In the genomic region with DNA sequence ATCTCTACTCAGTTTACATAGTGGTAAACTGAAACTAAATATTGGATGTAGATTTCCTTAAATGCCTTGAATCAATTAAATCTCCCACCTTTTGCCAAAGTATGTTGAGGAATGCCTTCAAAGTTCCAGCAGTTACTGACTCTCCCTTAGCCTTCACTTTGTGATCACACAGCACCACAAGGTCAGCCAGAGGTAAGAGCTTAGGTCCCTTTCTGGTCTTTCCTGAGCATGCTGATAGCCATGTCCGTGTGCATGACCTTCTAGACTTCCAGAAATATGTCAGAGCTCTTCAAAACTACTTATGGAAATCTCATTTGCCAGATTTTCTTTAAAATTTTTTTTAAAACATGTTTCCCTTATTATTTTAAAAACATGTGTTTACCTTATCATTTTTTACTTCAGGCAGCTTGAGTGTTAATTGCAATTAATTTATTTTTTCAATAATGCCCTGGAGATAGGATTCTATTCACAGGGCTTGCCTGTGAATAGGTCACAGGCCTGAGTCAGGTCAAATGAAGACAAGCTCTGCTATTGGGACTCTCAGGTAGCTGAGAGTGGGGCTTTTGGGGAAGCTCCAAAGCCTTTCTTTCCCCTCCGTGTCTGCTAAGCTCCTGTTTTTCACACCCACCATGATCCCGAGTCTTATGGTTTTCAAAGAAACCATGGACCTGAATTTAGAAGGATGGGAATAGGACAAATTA, we compare ENCODE assay signal across 25 cellular contexts.
DNase-seq lines count a peak whose midpoint lies in the region; ATAC-seq, FAIRE-seq and TF ChIP-seq lines count a peak whose summit lies in the region.
"Had no signal": no experiment of that assay in that cellular context is flagged by ENCODE, and none has a peak within 500 bp of the region (broad histone marks: within the 10 kb centered on the region; RNA-seq: fewer than 3 reads in every experiment).

No MANE protein-coding gene starts in this region.

- no peaks in the 10 kb centered on the region for H4K20me1 ChIP-seq in HepG2 (ENCODE audit: insufficient read depth, low read length)
- H4K20me1 ChIP-seq: BLaER1 treated with 17β-estradiol and CSF1 and Interleukin-3, amounts not matched to agents 10 nM and 100 nM had no signal

- POLR2A ChIA-PET in HepG2 (lab: Yijun Ruan, JAX) = no interaction called here

- H3K4me2 ChIP-seq in HepG2 (ENCODE audit: low read depth, low read length) = no peak overlapping the region
- H3K4me2 ChIP-seq: A549; BLaER1 treated with 17β-estradiol and CSF1 and Interleukin-3, amounts not matched to agents 10 nM and 100 nM had no signal

- intact Hi-C loops in Right ventricle myocardium inferior (cut with DNase I) (no loop called here), right cardiac atrium (cut with DNase I) (no loop called here), heart right ventricle (cut with DNase I) (no loop called here), HepG2 (cut with micrococcal nuclease; ENCODE audit: unreplicated experiment) (no loop called here)

- FAIRE-seq in HepG2 (lab: Jason Lieb, UNC) = no peak
- FAIRE-seq: A549, D721Med, GM12878, H1 had no signal

- CTCF ChIA-PET in HepG2 (lab: Yijun Ruan, JAX; ENCODE audit: low intra/inter-chr PET ratio, low total read pairs) = no interaction called here

- H3K4me3 ChIP-seq in right cardiac atrium (ENCODE audit: low read length) (no peak overlapping the region), fibroblast of the aortic adventitia (ENCODE audit: low read depth, low read length) (no peak overlapping the region), heart right ventricle (no peak overlapping the region), HepG2 (replicated peaks in 1 of 3; ENCODE audit: insufficient read depth in 1 of 3, low read depth in 2 of 3, low read length in 3 of 3) (no peak overlapping the region)
- H3K4me3 ChIP-seq: A549; BLaER1 treated with 17β-estradiol and CSF1 and Interleukin-3, amounts not matched to agents 10 nM and 100 nM; GM12878; GM23248 had no signal

- TF ChIP-seq CTCF in fibroblast of the aortic adventitia (IDR thresholded peaks at IDR 0.05; ENCODE audit: insufficient read depth, low read length) (no peak), heart right ventricle (IDR thresholded peaks at IDR 0.05) (no peak), HepG2 (CRISPR knock-in tag; IDR thresholded peaks at IDR 0.05) (no peak)

- in situ Hi-C loops in HepG2 (cut with HindIII; ENCODE audit: extremely low pct_ligation_motif_present, low pct_unique_long_range_greater_than_20kb) = no loop called here

- H3K79me2 ChIP-seq in HepG2 (ENCODE audit: insufficient read depth, low read length) = no peaks in the 10 kb centered on the region

- H2AFZ ChIP-seq in HepG2 (ENCODE audit: low read length) = no peak overlapping the region
- H2AFZ ChIP-seq: GM23248 had no signal

- H3K36me3 ChIP-seq in heart right ventricle (no peaks in the 10 kb centered on the region), HepG2 (replicated peaks in 1 of 2; ENCODE audit: control insufficient read depth in 1 of 2, insufficient read depth in 2 of 2, low read length in 2 of 2) (no peaks in the 10 kb centered on the region)
- H3K36me3 ChIP-seq: BE2C; BLaER1 treated with 17β-estradiol and CSF1 and Interleukin-3, amounts not matched to agents 10 nM and 100 nM had no signal

- no peak overlapping the region for H3K9ac ChIP-seq in HepG2 (ENCODE audit: insufficient read depth, low read depth, low read length)
- H3K9ac ChIP-seq: BLaER1 treated with 17β-estradiol and CSF1 and Interleukin-3, amounts not matched to agents 10 nM and 100 nM; GM23248 had no signal

- TF ChIP-seq RAD21 in HepG2 (CRISPR knock-in tag; IDR thresholded peaks at IDR 0.05) = no peak

- TF ChIP-seq POLR2A in HepG2 (IDR thresholded peaks at IDR 0.05; ENCODE audit: insufficient read depth in 1 of 2, low read depth in 2 of 2, low read length in 2 of 2) = no peak

- H3K27ac ChIP-seq in right cardiac atrium (ENCODE audit: low read length) (no peak overlapping the region), heart right ventricle (peak overlapping the region in 7 of 10 donors; percentile 28 to 67 (median 63)), HepG2 (ENCODE audit: extremely low read length, insufficient read depth, low read length) (no peak overlapping the region)
- H3K27ac ChIP-seq: A549; BLaER1 treated with 17β-estradiol and CSF1 and Interleukin-3, amounts not matched to agents 10 nM and 100 nM; GM23248 had no signal

- no TSS peak for BruUV-seq in HepG2 (replicated peaks; lab: Mats Ljungman, UMichigan)

- peaks cover 2% of the 10 kb centered on the region for H3K4me1 ChIP-seq in right cardiac atrium (ENCODE audit: control insufficient read depth, insufficient read depth, low read length)
- peaks cover 0 to 33% (median 19%) of the 10 kb centered on the region in 9 donors for H3K4me1 ChIP-seq in heart right ventricle
- peaks cover 14% of the 10 kb centered on the region; the same call in 1 of the 2 replicates for H3K4me1 ChIP-seq in HepG2 (ENCODE audit: insufficient read depth, low read length)
- H3K4me1 ChIP-seq: A549; BE2C; BLaER1 treated with 17β-estradiol and CSF1 and Interleukin-3, amounts not matched to agents 10 nM and 100 nM had no signal

- 72% methylated on average over 3 of the region's 3 CpGs for WGBS in right cardiac atrium
- WGBS in heart right ventricle, 2 donors = 60 to 61% methylated on average over 3 of the region's 3 CpGs
- WGBS in HepG2 (ENCODE audit: low lambda C conversion rate) = 26% methylated on average over 3 of the region's 3 CpGs

- peak; percentile 85 for ATAC-seq in Right ventricle myocardium inferior
- ATAC-seq in right cardiac atrium = no peak
- ATAC-seq in heart right ventricle = peak; percentile 63 to 98 (median 84)
- ATAC-seq in HepG2 = no peak
- ATAC-seq in HG02642 (IDR thresholded peaks at IDR 0.05; ENCODE audit: poor library complexity, unreplicated experiment) = no peak
- ATAC-seq in GM19351 (IDR thresholded peaks at IDR 0.05; ENCODE audit: unreplicated experiment) = no peak
- ATAC-seq: A549, GM12878 had no signal

- DNase-seq in Right ventricle myocardium inferior (ENCODE audit: missing footprints) = no peak
- no peak for DNase-seq in right cardiac atrium
- peak; percentile 9 for DNase-seq in fibroblast of the aortic adventitia (ENCODE audit: low read depth)
- DNase-seq in heart right ventricle = peak in 1 of 2 donors; percentile 44
- DNase-seq in HepG2 (ENCODE audit: low spot score) = no peak
- DNase-seq: 8988T; ACHN; AML-193; BE2C; CD4-positive, alpha-beta T cell; CD8-positive, alpha-beta memory T cell; DMS 273 treated with DMSO at 0.1 percent for 48 hours; DMS79; EL; GDM1; GM23248; H7; HCEC 1CT had no signal

- H3K27me3 ChIP-seq in right cardiac atrium (ENCODE audit: control insufficient read depth, insufficient read depth) (no peaks in the 10 kb centered on the region), heart right ventricle (no peaks in the 10 kb centered on the region), HepG2 (ENCODE audit: control insufficient read depth in 1 of 2, insufficient read depth in 2 of 2, low read length in 2 of 2) (no peaks in the 10 kb centered on the region)
- H3K27me3 ChIP-seq: BE2C; BLaER1 treated with 17β-estradiol and CSF1 and Interleukin-3, amounts not matched to agents 10 nM and 100 nM had no signal

- H3K9me3 ChIP-seq in right cardiac atrium (ENCODE audit: control insufficient read depth, low read length) (no peaks in the 10 kb centered on the region), heart right ventricle (no peaks in the 10 kb centered on the region), HepG2 (ENCODE audit: low read length) (no peaks in the 10 kb centered on the region)
- H3K9me3 ChIP-seq: A549; BE2C; BLaER1 treated with 17β-estradiol and CSF1 and Interleukin-3, amounts not matched to agents 10 nM and 100 nM had no signal

- TF ChIP-seq EP300 in HepG2 (IDR thresholded peaks at IDR 0.05; ENCODE audit: low read depth in 2 of 2, low read length in 2 of 2) (no peak), HepG2 (CRISPR knock-in tag; IDR thresholded peaks at IDR 0.05; ENCODE audit: borderline replicate concordance) (no peak)

TF ChIP-seq in HepG2, 621 proteins besides CTCF, POLR2A, EP300 and RAD21:
- TF ChIP-seq RARA (CRISPR knock-in tag; IDR thresholded peaks at IDR 0.05) = peak; percentile 21; the same call in 1 of the 2 replicates
- no peak for TF ChIP-seq CBX5 (CRISPR knock-in tag; IDR thresholded peaks at IDR 0.05; ENCODE audit: borderline replicate concordance)

Comparison
In these comparisons a context has a peak if more than half of its experiments do, and no peak if none do; other contexts are left out.
1. ATAC-seq: peak in Right ventricle myocardium inferior (single experiment) and heart right ventricle (8 of 8); none in right cardiac atrium (0 of 2), HepG2 (single experiment), HG02642 (single experiment) and GM19351 (single experiment).
2. H3K27ac ChIP-seq: peak in heart right ventricle (7 of 10); none in right cardiac atrium (single experiment) and HepG2 (single experiment).